27 cellular contexts compared by ENCODE assay signal in the genomic region with DNA sequence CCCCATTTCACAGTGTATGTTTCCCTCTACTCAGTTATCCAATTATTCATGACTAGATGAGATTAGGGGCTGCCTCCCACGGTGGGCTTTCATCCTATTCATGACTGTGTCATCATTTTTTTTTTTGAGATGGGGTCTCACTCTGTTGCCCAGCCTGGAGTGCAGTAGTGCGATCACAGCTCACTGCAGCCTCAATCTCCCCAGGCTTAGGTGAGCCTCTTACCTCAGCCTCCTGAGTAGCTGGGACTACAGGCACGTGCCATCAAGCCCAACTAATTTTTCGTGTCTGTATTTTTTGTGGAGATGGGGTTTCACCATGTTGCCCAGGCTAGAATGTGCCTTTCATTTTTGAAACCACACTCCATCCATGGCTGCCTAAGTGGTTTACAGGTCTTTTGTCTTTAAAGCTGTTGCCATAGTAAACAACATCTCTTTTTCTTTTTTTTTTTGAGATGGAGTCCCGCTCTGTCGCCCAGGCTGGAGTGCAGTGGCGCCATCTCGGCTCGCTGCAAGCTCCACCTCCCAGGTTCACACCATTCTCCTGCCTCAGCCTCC.
DNase-seq lines count a peak whose midpoint lies in the region; ATAC-seq, FAIRE-seq and TF ChIP-seq lines count a peak whose summit lies in the region.
"Had no signal": no experiment of that assay in that cellular context is flagged by ENCODE, and none has a peak within 500 bp of the region (broad histone marks: within the 10 kb centered on the region; RNA-seq: fewer than 3 reads in every experiment).

No MANE protein-coding gene starts in this region.

- TF ChIP-seq EP300 in GM12878 (IDR thresholded peaks at IDR 0.05; ENCODE audit: borderline replicate concordance in 1 of 2, control insufficient read depth in 1 of 2, low read depth in 2 of 2, low read length in 2 of 2), result no peak

- BruUV-seq in GM12878 (replicated peaks; lab: Mats Ljungman, UMichigan), result no TSS peak

- H4K20me1 ChIP-seq in GM12878 (ENCODE audit: control insufficient read depth, insufficient read depth), result no peaks in the 10 kb centered on the region

- H3K9ac ChIP-seq in GM12878 (ENCODE audit: control insufficient read depth, insufficient read depth, low read length), result no peak overlapping the region
- H3K9ac ChIP-seq: BLaER1 treated with 17β-estradiol and CSF1 and Interleukin-3, amounts not matched to agents 10 nM and 100 nM; neural progenitor cell; parathyroid adenoma had no signal

- no peak for TF ChIP-seq POLR2A in GM12878 (IDR thresholded peaks at IDR 0.05; ENCODE audit: low read depth, low read length)

- intact Hi-C loops in GM12878 (cut with micrococcal nuclease; ENCODE audit: unreplicated experiment), result no loop called here

- CTCF ChIA-PET in GM12878 (lab: Yijun Ruan, JAX), result interaction anchor here (1.2 kb wide), 1 partner anchor 9 kb away, joined by 4 read pairs; no protein-coding TSS in a partner anchor

- peak overlapping the region; percentile 54 for H3K27ac Mint-ChIP-seq in activated T-cell treated with anti-CD3 and anti-CD28 coated beads, Interleukin-2, amount 50 U/mL, for 72 hours
- H3K27ac Mint-ChIP-seq in stimulated activated effector memory CD8-positive, alpha-beta T cell treated with anti-CD3 and anti-CD28 coated beads, Interleukin-12 subunit alpha, Interleukin-12 subunit beta, amount 100 ng/mL, for 72 hours, result peak overlapping the region; percentile 81
- H3K27ac Mint-ChIP-seq: neural progenitor cell had no signal

- no peak for TF ChIP-seq RAD21 in GM12878 (IDR thresholded peaks at IDR 0.05; ENCODE audit: insufficient read depth, low read depth, low read length)

- WGBS in GM12878 (ENCODE audit: insufficient coverage, insufficient replicate concordance, low lambda C conversion rate, missing lambda C conversion rate), result 67% methylated on average over 9 of the region's 9 CpGs

- TF ChIP-seq CTCF in GM12878 (IDR thresholded peaks at IDR 0.05 in 2 of 3, conservative IDR thresholded peaks at IDR 0.05 in 1 of 3; ENCODE audit: control insufficient read depth in 2 of 3, extremely low read depth in 1 of 3, insufficient read depth in 1 of 3, low read depth in 3 of 3, low read length in 3 of 3), result no peak

- POLR2A ChIA-PET in GM12878 (lab: Charles Lee), result interaction anchor here (0.7 kb wide), 1 partner anchor 359 kb away, joined by 3 read pairs; no protein-coding TSS in a partner anchor

- no peaks in the 10 kb centered on the region for H3K9me3 Mint-ChIP-seq in activated T-cell treated with anti-CD3 and anti-CD28 coated beads, Interleukin-2, amount 50 U/mL, for 72 hours
- no peaks in the 10 kb centered on the region for H3K9me3 Mint-ChIP-seq in stimulated activated effector memory CD8-positive, alpha-beta T cell treated with anti-CD3 and anti-CD28 coated beads, Interleukin-12 subunit alpha, Interleukin-12 subunit beta, amount 100 ng/mL, for 72 hours
- H3K9me3 Mint-ChIP-seq: activated naive CD4-positive, alpha-beta T cell treated with anti-CD3 and anti-CD28 coated beads for 36 hours; neural progenitor cell had no signal

- no peaks in the 10 kb centered on the region for H3K27me3 ChIP-seq in GM12878 (replicated peaks in 1 of 2; ENCODE audit: control insufficient read depth in 2 of 2, insufficient read depth in 2 of 2, low read length in 1 of 2)
- H3K27me3 ChIP-seq: BLaER1 treated with 17β-estradiol and CSF1 and Interleukin-3, amounts not matched to agents 10 nM and 100 nM; colonic mucosa; neural progenitor cell; spleen had no signal

- DNase-seq in activated T-cell treated with anti-CD3 and anti-CD28 coated beads, Interleukin-2, amount 50 U/mL, for 72 hours, result no peak
- DNase-seq in activated T-cell treated with anti-CD3 and anti-CD28 coated beads for 4 hours (no peak), GM12878 (ENCODE audit: low read depth, low spot score) (no peak), medulla oblongata (ENCODE audit: extremely low spot score) (no peak)
- no peak for DNase-seq in stimulated activated effector memory CD8-positive, alpha-beta T cell treated with anti-CD3 and anti-CD28 coated beads, Interleukin-12 subunit alpha, Interleukin-12 subunit beta, amount 100 ng/mL, for 72 hours (ENCODE audit: low spot score in 2 of 2)
- DNase-seq: activated naive CD4-positive, alpha-beta T cell treated with anti-CD3 and anti-CD28 coated beads for 36 hours; aorta; colonic mucosa; effector CD8-positive, alpha-beta T cell; head of caudate nucleus; KG1; kidney; NCI-H1417 treated with DMSO at 0.1 percent for 48 hours; NCI-H2081; NCI-H2227 treated with DMSO at 0.1 percent for 48 hours; NCI-H69; SIG-M5; spleen had no signal

- H3K4me3 ChIP-seq in GM12878, result no peak overlapping the region
- H3K4me3 ChIP-seq: BLaER1 treated with 17β-estradiol and CSF1 and Interleukin-3, amounts not matched to agents 10 nM and 100 nM; colonic mucosa; neural progenitor cell; spleen had no signal

- no peak overlapping the region for H2AFZ ChIP-seq in GM12878 (ENCODE audit: control insufficient read depth, low read depth, low read length)
- H2AFZ ChIP-seq: neural progenitor cell, parathyroid adenoma had no signal

- in situ Hi-C loops in GM12878 (cut with MboI), result no loop called here

- no peak for ATAC-seq in activated T-cell treated with anti-CD3 and anti-CD28 coated beads, Interleukin-2, amount 50 U/mL, for 72 hours (replicated peaks in 1 of 2)
- ATAC-seq in GM12878 (peak; percentile 43), GM18519 (IDR thresholded peaks at IDR 0.05; ENCODE audit: low FRiP score, unreplicated experiment) (no peak), HG03520 (IDR thresholded peaks at IDR 0.05; ENCODE audit: unreplicated experiment) (no peak)
- ATAC-seq in stimulated activated effector memory CD8-positive, alpha-beta T cell treated with anti-CD3 and anti-CD28 coated beads, Interleukin-12 subunit alpha, Interleukin-12 subunit beta, amount 100 ng/mL, for 72 hours, result no peak
- ATAC-seq: right cardiac atrium had no signal

- H3K36me3 Mint-ChIP-seq in activated T-cell treated with anti-CD3 and anti-CD28 coated beads, Interleukin-2, amount 50 U/mL, for 72 hours (ENCODE audit: insufficient read depth in 2 of 2), result peaks cover 13 to 26% of the 10 kb centered on the region in 2 donors
- H3K36me3 Mint-ChIP-seq in stimulated activated effector memory CD8-positive, alpha-beta T cell treated with anti-CD3 and anti-CD28 coated beads, Interleukin-12 subunit alpha, Interleukin-12 subunit beta, amount 100 ng/mL, for 72 hours, result peaks cover 100% of the 10 kb centered on the region
- H3K36me3 Mint-ChIP-seq: neural progenitor cell had no signal

- no peaks in the 10 kb centered on the region for H3K27me3 Mint-ChIP-seq in activated T-cell treated with anti-CD3 and anti-CD28 coated beads, Interleukin-2, amount 50 U/mL, for 72 hours (ENCODE audit: low read depth)

- no peak overlapping the region for H3K4me3 Mint-ChIP-seq in activated T-cell treated with anti-CD3 and anti-CD28 coated beads, Interleukin-2, amount 50 U/mL, for 72 hours
- no peak overlapping the region for H3K4me3 Mint-ChIP-seq in stimulated activated effector memory CD8-positive, alpha-beta T cell treated with anti-CD3 and anti-CD28 coated beads, Interleukin-12 subunit alpha, Interleukin-12 subunit beta, amount 100 ng/mL, for 72 hours
- H3K4me3 Mint-ChIP-seq: activated naive CD4-positive, alpha-beta T cell treated with anti-CD3 and anti-CD28 coated beads for 36 hours; neural progenitor cell had no signal

- peak overlapping the region; percentile 26 for H3K27ac ChIP-seq in KOPT-K1 (ENCODE audit: low read depth, low read length, poor library complexity, severe bottlenecking)
- H3K27ac ChIP-seq in GM12878 (ENCODE audit: control insufficient read depth, insufficient read depth), result no peak overlapping the region
- H3K27ac ChIP-seq: colonic mucosa, neural progenitor cell, parathyroid adenoma, spleen had no signal

- SMC1A ChIA-PET in GM12878 (lab: Charles Lee; ENCODE audit: uncharacterized antibody, unreplicated experiment), result interaction anchor here (0.9 to 1.7 kb wide), 2 partner anchors 18 to 57 kb away, joined by 3 to 5 read pairs; no protein-coding TSS in a partner anchor

- FAIRE-seq in GM12878 (lab: Jason Lieb, UNC), result no peak
- FAIRE-seq: D721Med, kidney, RCC 7860 had no signal

- no peak overlapping the region for H3K4me2 ChIP-seq in GM12878 (ENCODE audit: control insufficient read depth, insufficient read depth)
- H3K4me2 ChIP-seq: neural progenitor cell had no signal

- peaks cover 2% of the 10 kb centered on the region for H3K79me2 ChIP-seq in GM12878 (ENCODE audit: control insufficient read depth, insufficient read depth, low read length)
- H3K79me2 ChIP-seq: parathyroid adenoma had no signal

- peaks cover 58% of the 10 kb centered on the region for H3K36me3 ChIP-seq in KOPT-K1 (ENCODE audit: insufficient read depth, low read length)
- H3K36me3 ChIP-seq in GM12878 (ENCODE audit: control insufficient read depth in 2 of 2, insufficient read depth in 2 of 2, low read length in 1 of 2), result peaks cover 32 to 33% of the 10 kb centered on the region in 2 experiments
- H3K36me3 ChIP-seq: colonic mucosa, neural progenitor cell had no signal

- RAD21 ChIA-PET in GM12878 (lab: Charles Lee; ENCODE audit: unreplicated experiment), result no interaction called here

- H3K4me1 ChIP-seq in GM12878 (ENCODE audit: control insufficient read depth, insufficient read depth, low read length), result peaks cover 8% of the 10 kb centered on the region
- H3K4me1 ChIP-seq: colonic mucosa, neural progenitor cell, parathyroid adenoma had no signal

- H3K4me1 Mint-ChIP-seq in activated T-cell treated with anti-CD3 and anti-CD28 coated beads, Interleukin-2, amount 50 U/mL, for 72 hours (ENCODE audit: low read depth), result peaks cover 53% of the 10 kb centered on the region
- H3K4me1 Mint-ChIP-seq in stimulated activated effector memory CD8-positive, alpha-beta T cell treated with anti-CD3 and anti-CD28 coated beads, Interleukin-12 subunit alpha, Interleukin-12 subunit beta, amount 100 ng/mL, for 72 hours, result peaks cover 41% of the 10 kb centered on the region
- H3K4me1 Mint-ChIP-seq: neural progenitor cell had no signal

- H3K9me3 ChIP-seq in KOPT-K1 (ENCODE audit: insufficient read depth, low read length, poor library complexity, severe bottlenecking) (no peaks in the 10 kb centered on the region), GM12878 (replicated peaks; ENCODE audit: control insufficient read depth, insufficient read depth, low read length) (no peaks in the 10 kb centered on the region)
- H3K9me3 ChIP-seq: BLaER1 treated with 17β-estradiol and CSF1 and Interleukin-3, amounts not matched to agents 10 nM and 100 nM; colonic mucosa; spleen had no signal

TF ChIP-seq in GM12878, 131 proteins besides CTCF, POLR2A, EP300 and RAD21 (continues in another document):
- peak in 1 of 2 experiments; percentile 68; a peak in 1 of 4 replicates for TF ChIP-seq BHLHE40 (IDR thresholded peaks at IDR 0.05; ENCODE audit: borderline replicate concordance in 1 of 2, low read depth in 2 of 2, low read length in 1 of 2)
- no peak for TF ChIP-seq PAX8 (IDR thresholded peaks at IDR 0.05)
